In genomic region chr1:88983791-88984552, GRCh38 we compare ENCODE assay signal across 8 cellular contexts. TPM values are rescaled to one million over a fixed set of nuclear protein-coding genes. Genes with fewer than 3 reads are reported as not detected.
DNase-seq lines count a peak whose midpoint lies in the region; ATAC-seq and TF ChIP-seq lines count a peak whose summit lies in the region.

No MANE protein-coding gene starts in this region.

- H3K27me3 Mint-ChIP-seq in type B pancreatic cell, result no peaks in the 10 kb centered on the region

- peaks cover 4% of the 10 kb centered on the region for H3K9me3 Mint-ChIP-seq in type B pancreatic cell

- intact Hi-C loops in right lobe of liver (cut with DNase I), result no loop called here

- TF ChIP-seq POLR2A in right lobe of liver (IDR thresholded peaks at IDR 0.05), result no peak

- 71% methylated on average over 17 of the region's 17 CpGs for WGBS in right lobe of liver (ENCODE audit: insufficient coverage, low coverage, low lambda C conversion rate, missing lambda C conversion rate)

- DNase-seq in EL (peak; percentile 57), Karpas-422 (peak; percentile 83), SKM-1 treated with dmso at 0.1 percent for 144 hours (lab: John Stamatoyannopoulos, UW; ENCODE audit: unreplicated experiment) (peak; percentile 45), right lobe of liver (no peak), type B pancreatic cell (ENCODE audit: extremely low spot score, unreplicated experiment) (no peak)

- peak overlapping the region; percentile 55 for H3K9ac ChIP-seq in Karpas-422 (ENCODE audit: low read length)

- H3K9me3 ChIP-seq in Karpas-422 (ENCODE audit: low read length) (no peaks in the 10 kb centered on the region), right lobe of liver (no peaks in the 10 kb centered on the region)

- ATAC-seq in right lobe of liver, result peak; percentile 55 to 77 (median 70)
- no peak for ATAC-seq in GM21360 (IDR thresholded peaks at IDR 0.05; ENCODE audit: unreplicated experiment)

- H3K27me3 ChIP-seq in Karpas-422 (ENCODE audit: low read length), result no peaks in the 10 kb centered on the region
- H3K27me3 ChIP-seq in right lobe of liver, result no peaks in the 10 kb centered on the region

- H3K27ac ChIP-seq in 22Rv1 (peak overlapping the region; percentile 52), Karpas-422 (ENCODE audit: low read length) (peak overlapping the region; percentile 91), cingulate gyrus (ENCODE audit: low read depth, low read length) (peak overlapping the region; percentile 80), right lobe of liver (peak overlapping the region; percentile 12 to 36 (median 23))

- H3K4me1 ChIP-seq in Karpas-422 (ENCODE audit: low read length), result peaks cover 96% of the 10 kb centered on the region
- H3K4me1 ChIP-seq in right lobe of liver, result peaks cover 0 to 38% (median 2%) of the 10 kb centered on the region in 4 donors

- no peaks in the 10 kb centered on the region for H3K9me2 ChIP-seq in Karpas-422 (replicated peaks; ENCODE audit: insufficient read depth, low read length)

- H3K4me3 Mint-ChIP-seq in type B pancreatic cell, result peak overlapping the region; percentile 29

- peaks cover 42% of the 10 kb centered on the region; the same call in 1 of the 2 replicates for H3K36me3 ChIP-seq in Karpas-422 (ENCODE audit: insufficient read depth, low read length)
- peaks cover 0 to 20% (median 1%) of the 10 kb centered on the region in 4 donors for H3K36me3 ChIP-seq in right lobe of liver

- TF ChIP-seq CTCF in 22Rv1 (IDR thresholded peaks at IDR 0.05), result peak; percentile 71
- peak; percentile 50 to 65 (median 60) for TF ChIP-seq CTCF in right lobe of liver (IDR thresholded peaks at IDR 0.05)
- TF ChIP-seq CTCF in type B pancreatic cell (conservative IDR thresholded peaks at IDR 0.05), result peak; percentile 73

- H2AFZ ChIP-seq in Karpas-422 (ENCODE audit: low read length), result no peak overlapping the region

- peaks cover 11% of the 10 kb centered on the region for H3K4me1 Mint-ChIP-seq in type B pancreatic cell (ENCODE audit: unreplicated experiment)

- H3K4me3 ChIP-seq in Karpas-422 (ENCODE audit: low read length), result peak overlapping the region; percentile 26
- H3K4me3 ChIP-seq in right lobe of liver, result peak overlapping the region in 1 of 3 donors; percentile 7

- peaks cover 77% of the 10 kb centered on the region for H3K36me3 Mint-ChIP-seq in type B pancreatic cell

- H3K4me2 ChIP-seq in Karpas-422 (ENCODE audit: low read depth, low read length, poor library complexity, severe bottlenecking), result peak overlapping the region; percentile 72

- no peaks in the 10 kb centered on the region for H4K20me1 ChIP-seq in Karpas-422 (ENCODE audit: insufficient read depth, low read depth, low read length)

- H3K27ac Mint-ChIP-seq in type B pancreatic cell, result peak overlapping the region; percentile 67

- H3K79me2 ChIP-seq in Karpas-422 (ENCODE audit: low read length), result peaks cover 99% of the 10 kb centered on the region

RNA-seq across cellular contexts. Expression of gene KYAT3, which starts 8.5 kb away (rescaled TPM):
- total RNA-seq in Karpas-422 (2014; rRNA removed; shearing (Covaris generic); ENCODE audit: low replicate concordance), result 19.1 and 36.0 TPM in 2 replicates
- total RNA-seq in right lobe of liver (10 to 100 TPM in 3 of 6 experiments, 1 to 10 TPM in 3; 8.9 to 19.9 (median 9.8) TPM), type B pancreatic cell (ENCODE audit: low replicate concordance) (41.8 and 43.1 TPM in 2 replicates)

RNA-seq across cellular contexts. Expression of gene RBMXL1, which starts 8.5 kb away (rescaled TPM):
- total RNA-seq in Karpas-422 (2014; rRNA removed; shearing (Covaris generic); ENCODE audit: low replicate concordance), result 10.3 and 10.6 TPM in 2 replicates
- total RNA-seq in right lobe of liver, result 10 to 100 TPM in 2 of 6 experiments, 1 to 10 TPM in 4; 6.9 to 13.8 (median 8.5) TPM
- total RNA-seq in type B pancreatic cell (ENCODE audit: low replicate concordance), result 18.4 and 24.3 TPM in 2 replicates

RNA-seq across cellular contexts. Expression of gene GBP3, which starts 38.7 kb away (rescaled TPM):
- 2.7 and 3.2 TPM in 2 replicates for total RNA-seq in Karpas-422 (2014; rRNA removed; shearing (Covaris generic); ENCODE audit: low replicate concordance)
- total RNA-seq in right lobe of liver (10 to 100 TPM in 4 of 6 experiments, 1 to 10 TPM in 2; 4.3 to 24.6 (median 11.7) TPM), type B pancreatic cell (ENCODE audit: low replicate concordance) (10.1 and 20.3 TPM in 2 replicates)

Comparison
In these comparisons a context has a peak if more than half of its experiments do, and no peak if none do; other contexts are left out.
1. H3K27ac ChIP-seq: peak in every context shown above with its lines; median percentile 91 in Karpas-422; 80 in cingulate gyrus; 52 in 22Rv1; 23 in right lobe of liver.
2. DNase-seq: peak in EL (single experiment), Karpas-422 (single experiment) and SKM-1 treated with dmso at 0.1 percent for 144 hours (single experiment); none in right lobe of liver (0 of 3) and type B pancreatic cell (single experiment).
3. Peak in every context shown above with its lines, with median percentiles within 50 percentile points of each other: CTCF ChIP-seq.